ENCODE assay signal across 22 cellular contexts in genomic region chr1:109579496-109579895, GRCh38. TPM values are rescaled to one million over a fixed set of nuclear protein-coding genes. Genes with fewer than 3 reads are reported as not detected.
DNase-seq lines count a peak whose midpoint lies in the region; ATAC-seq and TF ChIP-seq lines count a peak whose summit lies in the region.
"Had no signal": no experiment of that assay in that cellular context is flagged by ENCODE, and none has a peak within 500 bp of the region (broad histone marks: within the 10 kb centered on the region; RNA-seq: fewer than 3 reads in every experiment).

No MANE protein-coding gene starts in this region.

- no peaks in the 10 kb centered on the region for H3K9me3 Mint-ChIP-seq in chondrocyte (ENCODE audit: low read depth)
- no peaks in the 10 kb centered on the region for H3K9me3 Mint-ChIP-seq in endothelial cell (ENCODE audit: unreplicated experiment)

- BruUV-seq in IMR-90 (replicated peaks; lab: Mats Ljungman, UMichigan) = no TSS peak

- intact Hi-C loops in IMR-90 (cut with micrococcal nuclease) = no loop called here
- intact Hi-C loops in right lobe of liver (cut with DNase I) = no loop called here

- no peak overlapping the region for H3K9ac ChIP-seq in IMR-90 (ENCODE audit: low read depth, low read length)

- peak; percentile 86 for DNase-seq in AG10803 (ENCODE audit: low read depth)
- peak; percentile 28 for DNase-seq in IMR-90
- DNase-seq in chondrocyte (ENCODE audit: low spot score) = no peak
- peak; percentile 86 for DNase-seq in myocyte (ENCODE audit: low read depth)
- DNase-seq in right lobe of liver = no peak
- DNase-seq in endothelial cell (ENCODE audit: low spot score) = no peak
- no peak for DNase-seq in amniotic stem cell (lab: John Stamatoyannopoulos, UW)
- DNase-seq: activated gamma-delta T cell; aorta; Calu3; esophagus squamous epithelium; GF-D8; H7; KG1; left colon; NCI-H1105; NCI-H345; posterior cingulate gyrus; stimulated activated naive CD4-positive, alpha-beta T cell had no signal

- ATAC-seq in IMR-90 (ENCODE audit: low read depth) (peak; percentile 64), right lobe of liver (no peak), GM21717 (IDR thresholded peaks at IDR 0.05; ENCODE audit: unreplicated experiment) (no peak)
- ATAC-seq: left colon had no signal

- no peak overlapping the region for H2BK5ac ChIP-seq in IMR-90 (ENCODE audit: low read depth, low read length, poor library complexity, severe bottlenecking)

- H3K36me3 ChIP-seq in IMR-90 (ENCODE audit: control insufficient read depth, insufficient read depth, low read length) = peaks cover 16% of the 10 kb centered on the region
- H3K36me3 ChIP-seq in right lobe of liver = peaks cover 0 to 13% (median 2%) of the 10 kb centered on the region in 4 donors

- no peak overlapping the region for H3K4me3 ChIP-seq in AG10803 (ENCODE audit: low read length)
- no peak overlapping the region for H3K4me3 ChIP-seq in IMR-90 (ENCODE audit: insufficient read depth, low read depth, low read length)
- no peak overlapping the region for H3K4me3 ChIP-seq in right lobe of liver
- H3K4me3 ChIP-seq: dorsolateral prefrontal cortex, esophagus squamous epithelium, vagina had no signal

- in situ Hi-C loops in IMR-90 (cut with MboI; ENCODE audit: low sequenced_read_pairs) = no loop called here

- H3K9me3 ChIP-seq in IMR-90 (ENCODE audit: control insufficient read depth, insufficient read depth, low read length) (no peaks in the 10 kb centered on the region), right lobe of liver (no peaks in the 10 kb centered on the region)
- H3K9me3 ChIP-seq: esophagus squamous epithelium, vagina had no signal

- POLR2A ChIA-PET in IMR-90 (lab: Charles Lee; ENCODE audit: unreplicated experiment) = interaction anchor here (0.6 kb wide), 1 partner anchor 21 kb away, joined by 4 read pairs; no protein-coding TSS in a partner anchor

- no peak overlapping the region for H2BK15ac ChIP-seq in IMR-90 (ENCODE audit: low read depth, low read length)

- H3K27ac ChIP-seq in IMR-90 (ENCODE audit: insufficient read depth, low read length) (no peak overlapping the region), right lobe of liver (no peak overlapping the region)
- H3K27ac ChIP-seq: vagina had no signal

- peaks cover 16% of the 10 kb centered on the region for H3K36me3 Mint-ChIP-seq in chondrocyte (ENCODE audit: low read depth)
- peaks cover 35% of the 10 kb centered on the region for H3K36me3 Mint-ChIP-seq in endothelial cell (ENCODE audit: low read depth, unreplicated experiment)

- H2AK9ac ChIP-seq in IMR-90 (replicated peaks; ENCODE audit: low read depth, low read length, poor library complexity) = no peak overlapping the region

- H4K20me1 ChIP-seq in IMR-90 (ENCODE audit: insufficient read depth, low read length) = peaks cover 14% of the 10 kb centered on the region; the same call in 1 of the 2 replicates

- peaks cover 8% of the 10 kb centered on the region; the same call in 1 of the 2 replicates for H3K9me1 ChIP-seq in IMR-90 (ENCODE audit: insufficient read depth, low read length)

- TF ChIP-seq CTCF in AG10803 (conservative IDR thresholded peaks at IDR 0.05; ENCODE audit: low read length) (no peak), IMR-90 (conservative IDR thresholded peaks at IDR 0.05; ENCODE audit: low read depth, low read length) (no peak), chondrocyte (IDR thresholded peaks at IDR 0.05) (no peak), right lobe of liver (IDR thresholded peaks at IDR 0.05) (no peak), endothelial cell (IDR thresholded peaks at IDR 0.05; ENCODE audit: unreplicated experiment) (no peak)

- H3K4me2 ChIP-seq in IMR-90 (ENCODE audit: low read depth, low read length) = no peak overlapping the region

- peaks cover 26 to 65% of the 10 kb centered on the region in 2 experiments for H3K79me1 ChIP-seq in IMR-90 (ENCODE audit: low read depth in 1 of 2, low read length in 2 of 2)

- H3K4me1 Mint-ChIP-seq in chondrocyte (ENCODE audit: low read depth) (peaks cover 14% of the 10 kb centered on the region), endothelial cell (ENCODE audit: unreplicated experiment) (peaks cover 8% of the 10 kb centered on the region)

- H3K4ac ChIP-seq in IMR-90 (ENCODE audit: low read depth, low read length) = no peak overlapping the region

- no peak overlapping the region for H3K23ac ChIP-seq in IMR-90 (ENCODE audit: low read depth, low read length)

- H3K27me3 ChIP-seq in IMR-90 (ENCODE audit: control insufficient read depth, insufficient read depth, low read length) = no peaks in the 10 kb centered on the region
- H3K27me3 ChIP-seq in right lobe of liver = no peaks in the 10 kb centered on the region
- H3K27me3 ChIP-seq: dorsolateral prefrontal cortex, esophagus squamous epithelium, vagina had no signal

- TF ChIP-seq RAD21 in IMR-90 (IDR thresholded peaks at IDR 0.05; ENCODE audit: low read length) = no peak

- H4K8ac ChIP-seq in IMR-90 (ENCODE audit: low read depth in 2 of 2, low read length in 2 of 2) = no peak overlapping the region

- TF ChIP-seq POLR2A in IMR-90 (IDR thresholded peaks at IDR 0.05; ENCODE audit: low read depth, low read length) (no peak), right lobe of liver (IDR thresholded peaks at IDR 0.05) (no peak)

- H3K14ac ChIP-seq in IMR-90 (replicated peaks; ENCODE audit: low read depth, low read length) = no peak overlapping the region

- H3K4me3 Mint-ChIP-seq in chondrocyte (ENCODE audit: unreplicated experiment) (no peak overlapping the region), endothelial cell (ENCODE audit: unreplicated experiment) (no peak overlapping the region)

- H2BK20ac ChIP-seq in IMR-90 (ENCODE audit: low read depth, low read length) = no peak overlapping the region

- H4K5ac ChIP-seq in IMR-90 (ENCODE audit: low read depth, low read length) = no peak overlapping the region

- no peak overlapping the region for H2BK120ac ChIP-seq in IMR-90 (ENCODE audit: low read depth, low read length)

- H2AK5ac ChIP-seq in IMR-90 (ENCODE audit: low read depth, low read length) = no peak overlapping the region

- H3K27ac Mint-ChIP-seq in chondrocyte (ENCODE audit: unreplicated experiment) (peak overlapping the region; percentile 91), endothelial cell (ENCODE audit: unreplicated experiment) (no peak overlapping the region)

- WGBS in IMR-90 (ENCODE audit: extremely low coverage in 2 of 2, insufficient read length in 1 of 2), 2 experiments = no CpG with 5 or more reads among the region's 1 CpG
- WGBS in right lobe of liver (ENCODE audit: insufficient coverage, low coverage, low lambda C conversion rate, missing lambda C conversion rate) = 88% methylated on average over 1 of the region's 1 CpG

- no peak overlapping the region for H3K56ac ChIP-seq in IMR-90 (ENCODE audit: extremely low read depth, insufficient read depth, low read length)

- CTCF ChIA-PET in IMR-90 (lab: Yijun Ruan, JAX) = interaction anchor here (0.6 to 0.9 kb wide), 2 partner anchors 16 to 513 kb away, joined by 3 read pairs; no protein-coding TSS in a partner anchor

- no peak overlapping the region for H4K91ac ChIP-seq in IMR-90 (ENCODE audit: insufficient read depth, low read depth, low read length)

- H3K4me1 ChIP-seq in IMR-90 (ENCODE audit: control insufficient read depth, insufficient read depth, low read length) (peaks cover 8% of the 10 kb centered on the region), right lobe of liver (peaks cover 0 to 6% (median under 1%) of the 10 kb centered on the region in 4 donors)

- H3K18ac ChIP-seq in IMR-90 (ENCODE audit: low read depth, low read length) = no peak overlapping the region

- no peak overlapping the region for H2AFZ ChIP-seq in IMR-90 (replicated peaks; ENCODE audit: low read length, poor library complexity)

- H3K27me3 Mint-ChIP-seq in chondrocyte (ENCODE audit: low read depth) = no peaks in the 10 kb centered on the region
- H3K27me3 Mint-ChIP-seq in endothelial cell (ENCODE audit: unreplicated experiment) = peaks cover 6% of the 10 kb centered on the region

- dilution Hi-C loops in IMR-90 (cut with HindIII; ENCODE audit: low sequenced_read_pairs, unreplicated experiment) = no loop called here

RNA-seq across cellular contexts. Expression of gene GNAI3, which starts 31.1 kb away (rescaled TPM):
- total RNA-seq in IMR-90 (2012; rRNA removed) = 14.9 and 25.0 TPM in 2 replicates
- 4.8 and 5.9 TPM in 2 replicates for polyA plus RNA-seq in IMR-90 (2012; rRNA removed)
- 0.90 and 0.98 TPM in 2 replicates for polyA plus RNA-seq in IMR-90 (2012; cell fraction: cytosol; rRNA removed)
- polyA plus RNA-seq in IMR-90 (2012; cell fraction: nucleus; rRNA removed; ENCODE audit: low replicate concordance) = 0.58 and 3.0 TPM in 2 replicates
- total RNA-seq in chondrocyte = 10.7 to 11.3 TPM (median 10.8 TPM) in 3 replicates
- 6.0 and 6.6 TPM in 2 replicates for total RNA-seq in myocyte
- polyA plus RNA-seq in myocyte (2012) = 3.8 TPM
- 1 to 10 TPM; 2.5 to 4.3 (median 3.3) TPM for total RNA-seq in right lobe of liver
- total RNA-seq in endothelial cell (ENCODE audit: unreplicated experiment) = 17.7 TPM

RNA-seq across cellular contexts. Expression of gene GPR61, which starts 39.8 kb away (rescaled TPM):
- total RNA-seq in IMR-90 (2012; rRNA removed) = under 0.01 TPM in 1 of 2 replicates, not detected in the other
- not detected in 2 replicates for polyA plus RNA-seq in IMR-90 (2012; rRNA removed)
- polyA plus RNA-seq in IMR-90 (2012; cell fraction: cytosol; rRNA removed) = not detected in 2 replicates
- polyA plus RNA-seq in IMR-90 (2012; cell fraction: nucleus; rRNA removed; ENCODE audit: low replicate concordance) = 0.09 TPM in 1 of 2 replicates, not detected in the other
- total RNA-seq in chondrocyte = not detected in 3 replicates
- total RNA-seq in myocyte = 0.13 and 0.21 TPM in 2 replicates
- polyA plus RNA-seq in myocyte (2012) = 0.39 TPM
- not detected for total RNA-seq in right lobe of liver
- total RNA-seq in endothelial cell (ENCODE audit: unreplicated experiment) = not detected
- total RNA-seq: aorta, Calu3, esophagus squamous epithelium, vagina had no signal
- polyA plus RNA-seq: aorta had no signal

RNA-seq across cellular contexts. Expression of gene GNAT2, which starts 39.9 kb away (rescaled TPM):
- total RNA-seq in IMR-90 (2012; rRNA removed) = 0.28 and 0.36 TPM in 2 replicates
- polyA plus RNA-seq in IMR-90 (2012; rRNA removed) = 0.17 and 0.26 TPM in 2 replicates
- 0.07 TPM in 1 of 2 replicates, not detected in the other for polyA plus RNA-seq in IMR-90 (2012; cell fraction: cytosol; rRNA removed)
- polyA plus RNA-seq in IMR-90 (2012; cell fraction: nucleus; rRNA removed; ENCODE audit: low replicate concordance) = 0.10 TPM in 1 of 2 replicates, not detected in the other
- not detected in 3 replicates for total RNA-seq in chondrocyte
- 0.13 TPM in 1 of 2 replicates, not detected in the other for total RNA-seq in myocyte
- 0.29 TPM for polyA plus RNA-seq in myocyte (2012)
- total RNA-seq in right lobe of liver = under 1 TPM in 3 of 6 experiments, not detected in 3; 0.20 to 0.21 (median 0.20) TPM
- total RNA-seq in endothelial cell (ENCODE audit: unreplicated experiment) = 0.26 TPM
- total RNA-seq: aorta, Calu3, esophagus squamous epithelium, H7, vagina had no signal
- polyA plus RNA-seq: aorta had no signal

RNA-seq across cellular contexts. Expression of gene AMPD2, which starts 40.1 kb away (rescaled TPM):
- total RNA-seq in IMR-90 (2012; rRNA removed) (50.3 and 61.5 TPM in 2 replicates), chondrocyte (70.6 to 100 TPM (median 74.2 TPM) in 3 replicates), myocyte (54.9 and 60.4 TPM in 2 replicates), right lobe of liver (10 to 100 TPM; 29.1 to 59.1 (median 37.2) TPM), endothelial cell (ENCODE audit: unreplicated experiment) (92.7 TPM)
- 103 and 116 TPM in 2 replicates for polyA plus RNA-seq in IMR-90 (2012; rRNA removed)
- 64.5 and 81.2 TPM in 2 replicates for polyA plus RNA-seq in IMR-90 (2012; cell fraction: cytosol; rRNA removed)
- polyA plus RNA-seq in IMR-90 (2012; cell fraction: nucleus; rRNA removed; ENCODE audit: low replicate concordance) = 569 and 1,268 TPM in 2 replicates
- 74.7 TPM for polyA plus RNA-seq in myocyte (2012)

Comparison
In these comparisons a context has a peak if more than half of its experiments do, and no peak if none do; other contexts are left out.
1. DNase-seq: peak in AG10803 (single experiment), IMR-90 (single experiment) and myocyte (single experiment); none in chondrocyte (single experiment), right lobe of liver (0 of 3), endothelial cell (single experiment) and amniotic stem cell (single experiment).